24 cellular contexts compared by ENCODE assay signal in genomic region chr1:42442641-42443040, GRCh38. TPM values are rescaled to one million over a fixed set of nuclear protein-coding genes. Genes with fewer than 3 reads are reported as not detected.
DNase-seq lines count a peak whose midpoint lies in the region.
"Had no signal": no experiment of that assay in that cellular context is flagged by ENCODE, and none has a peak within 500 bp of the region (broad histone marks: within the 10 kb centered on the region; RNA-seq: fewer than 3 reads in every experiment).

No MANE protein-coding gene starts in this region.

- H3K9me3 Mint-ChIP-seq in activated CD4-positive, alpha-beta memory T cell treated with anti-CD3 and anti-CD28 coated beads, Interleukin-2, amount 10 ng/mL, durations not matched to agents 7 days and 5 days: no peaks in the 10 kb centered on the region
- H3K9me3 Mint-ChIP-seq: H9; HFFc6; T-helper 1 cell treated with Interleukin-12 subunit alpha and Interleukin-12 subunit beta and Interleukin-4 antibody, amounts not matched to agents 30 μg/mL and 1 μg/mL, for 36 hours had no signal

- H3K36me3 Mint-ChIP-seq in activated CD4-positive, alpha-beta memory T cell treated with anti-CD3 and anti-CD28 coated beads, Interleukin-2, amount 10 ng/mL, durations not matched to agents 7 days and 5 days (ENCODE audit: low read depth): no peaks in the 10 kb centered on the region

- no peaks in the 10 kb centered on the region for H3K27me3 Mint-ChIP-seq in activated CD4-positive, alpha-beta memory T cell treated with anti-CD3 and anti-CD28 coated beads, Interleukin-2, amount 10 ng/mL, durations not matched to agents 7 days and 5 days

- H3K4me1 ChIP-seq in GM23248 (ENCODE audit: insufficient read depth): 0 out of 2 replicates have a peak, but pooled peaks cover 3% of the 10 kb centered on the region
- H3K4me1 ChIP-seq: SJCRH30 had no signal

- POLR2A ChIA-PET in activated CD4-positive, alpha-beta memory T cell treated with anti-CD3 and anti-CD28 coated beads, Interleukin-2, amount 10 ng/mL, durations not matched to agents 7 days and 5 days (lab: Charles Lee): no interaction called here

- no peak overlapping the region for H3K9ac ChIP-seq in GM23248

- no peaks in the 10 kb centered on the region for H3K27me3 ChIP-seq in GM23248 (replicated peaks; ENCODE audit: insufficient read depth)
- H3K27me3 ChIP-seq: SJCRH30 had no signal

- H3K27ac Mint-ChIP-seq in activated CD4-positive, alpha-beta memory T cell treated with anti-CD3 and anti-CD28 coated beads, Interleukin-2, amount 10 ng/mL, durations not matched to agents 7 days and 5 days: no peak overlapping the region
- H3K27ac Mint-ChIP-seq: H9; HFFc6; T-helper 1 cell treated with Interleukin-12 subunit alpha and Interleukin-12 subunit beta and Interleukin-4 antibody, amounts not matched to agents 30 μg/mL and 1 μg/mL, for 36 hours had no signal

- no peaks in the 10 kb centered on the region for H3K36me3 ChIP-seq in GM23248 (ENCODE audit: low read depth)
- H3K36me3 ChIP-seq: SJCRH30 had no signal

- 32 to 37% methylated on average over 2 of the region's 2 CpGs for WGBS in GM23248 (ENCODE audit: low coverage in 1 of 2, low lambda C conversion rate in 2 of 2, missing lambda C conversion rate in 2 of 2), 2 experiments

- no peaks in the 10 kb centered on the region for H3K4me1 Mint-ChIP-seq in activated CD4-positive, alpha-beta memory T cell treated with anti-CD3 and anti-CD28 coated beads, Interleukin-2, amount 10 ng/mL, durations not matched to agents 7 days and 5 days
- H3K4me1 Mint-ChIP-seq: H9 had no signal

- H3K79me2 ChIP-seq in GM23248 (ENCODE audit: insufficient read depth): no peaks in the 10 kb centered on the region

- H4K20me1 ChIP-seq in GM23248 (ENCODE audit: insufficient read depth): no peaks in the 10 kb centered on the region

- H3K9me2 ChIP-seq in GM23248 (ENCODE audit: insufficient read depth): no peaks in the 10 kb centered on the region

- H3K9me3 ChIP-seq in GM23248 (ENCODE audit: low read depth): no peaks in the 10 kb centered on the region
- H3K9me3 ChIP-seq: SJCRH30 had no signal

- in situ Hi-C loops in GM23248 (cut with MboI): no loop called here

- no peak overlapping the region for H3K27ac ChIP-seq in GM23248
- H3K27ac ChIP-seq: C4-2B, HL-60, SJCRH30 had no signal

- CTCF ChIA-PET in activated CD4-positive, alpha-beta memory T cell treated with anti-CD3 and anti-CD28 coated beads, Interleukin-2, amount 10 ng/mL, durations not matched to agents 7 days and 5 days (lab: Charles Lee): no interaction called here

- DNase-seq in AML-193 (lab: John Stamatoyannopoulos, UW) (peak; percentile 13 to 33), MV-4-11 (lab: John Stamatoyannopoulos, UW) (peak; percentile 64), SKM-1 (lab: John Stamatoyannopoulos, UW; ENCODE audit: unreplicated experiment) (peak; percentile 22), medulla oblongata (ENCODE audit: extremely low spot score) (peak; percentile 27), GM23248 (no peak)
- DNase-seq in activated CD4-positive, alpha-beta T cell treated with anti-CD3 and anti-CD28 coated beads for 1 hour: no peak
- no peak for DNase-seq in activated CD4-positive, alpha-beta T cell treated with anti-CD3 and anti-CD28 coated beads, Interleukin-2, amount 50 U/mL, for 1 hour
- no peak for DNase-seq in activated CD4-positive, alpha-beta memory T cell treated with anti-CD3 and anti-CD28 coated beads, Interleukin-2, amount 10 ng/mL, durations not matched to agents 7 days and 5 days
- DNase-seq: 8988T, DMS79, H9, HFFc6, KBM-7, MM.1S, NCI-H1694, NCI-H2081, NCI-H2171 treated with DMSO at 0.1 percent for 48 hours, NCI-H446, NCI-H526, SJCRH30 had no signal

- no peak overlapping the region for H3K4me3 Mint-ChIP-seq in activated CD4-positive, alpha-beta memory T cell treated with anti-CD3 and anti-CD28 coated beads, Interleukin-2, amount 10 ng/mL, durations not matched to agents 7 days and 5 days
- H3K4me3 Mint-ChIP-seq: H9; HFFc6; T-helper 1 cell treated with Interleukin-12 subunit alpha and Interleukin-12 subunit beta and Interleukin-4 antibody, amounts not matched to agents 30 μg/mL and 1 μg/mL, for 36 hours had no signal

- no peak overlapping the region for H2AFZ ChIP-seq in GM23248

- no peak overlapping the region for H3K4me2 ChIP-seq in GM23248 (ENCODE audit: unreplicated experiment)

- no peak overlapping the region for H3K4me3 ChIP-seq in GM23248
- H3K4me3 ChIP-seq: SJCRH30 had no signal

- H3F3A ChIP-seq in GM23248 (ENCODE audit: insufficient read depth): peaks cover 12% of the 10 kb centered on the region

RNA-seq across cellular contexts. Expression of gene ZMYND12, which starts 13.2 kb away (rescaled TPM):
- total RNA-seq in GM23248 (2014; rRNA removed; shearing (Covaris generic)): 0.13 and 3.2 TPM in 2 replicates
- 0.68 and 1.4 TPM in 2 replicates for polyA plus RNA-seq in GM23248 (2016; fragmentation: Nextera tagmentation; extraction: Ambion mirVana)
- total RNA-seq in activated CD4-positive, alpha-beta memory T cell treated with anti-CD3 and anti-CD28 coated beads, Interleukin-2, amount 10 ng/mL, durations not matched to agents 7 days and 5 days: 1 to 10 TPM in 1 of 2 experiments, under 1 TPM in 1; 0.96 to 1.3 TPM
- total RNA-seq: HT-29 had no signal

RNA-seq across cellular contexts. Expression of gene PPCS, which starts 13.7 kb away (rescaled TPM):
- total RNA-seq in GM23248 (2014; rRNA removed; shearing (Covaris generic)): 37.3 and 66.8 TPM in 2 replicates
- 100 and 106 TPM in 2 replicates for polyA plus RNA-seq in GM23248 (2016; fragmentation: Nextera tagmentation; extraction: Ambion mirVana)
- total RNA-seq in activated CD4-positive, alpha-beta memory T cell treated with anti-CD3 and anti-CD28 coated beads, Interleukin-2, amount 10 ng/mL, durations not matched to agents 7 days and 5 days: 10 to 100 TPM; 46.8 to 48.4 TPM

RNA-seq across cellular contexts. Expression of gene CCDC30, which starts 20.4 kb away (rescaled TPM):
- 0.13 and 0.65 TPM in 2 replicates for total RNA-seq in GM23248 (2014; rRNA removed; shearing (Covaris generic))
- 1.2 and 1.6 TPM in 2 replicates for polyA plus RNA-seq in GM23248 (2016; fragmentation: Nextera tagmentation; extraction: Ambion mirVana)
- 1 to 10 TPM; 1.6 to 2.5 TPM for total RNA-seq in activated CD4-positive, alpha-beta memory T cell treated with anti-CD3 and anti-CD28 coated beads, Interleukin-2, amount 10 ng/mL, durations not matched to agents 7 days and 5 days

Comparison
In these comparisons a context has a peak if more than half of its experiments do, and no peak if none do; other contexts are left out.
1. DNase-seq: peak in AML-193 (2 of 2), MV-4-11 (single experiment), SKM-1 (single experiment) and medulla oblongata (single experiment); none in GM23248 (single experiment), activated CD4-positive, alpha-beta T cell treated with anti-CD3 and anti-CD28 coated beads for 1 hour (single experiment), activated CD4-positive, alpha-beta T cell treated with anti-CD3 and anti-CD28 coated beads, Interleukin-2, amount 50 U/mL, for 1 hour (single experiment) and activated CD4-positive, alpha-beta memory T cell treated with anti-CD3 and anti-CD28 coated beads, Interleukin-2, amount 10 ng/mL, durations not matched to agents 7 days and 5 days (single experiment).